10 cellular contexts compared by ENCODE assay signal in genomic region chr6:169556758-169557505, GRCh38.
A peak's percentile ranks its signal among the peaks of the same experiment; 100 is the strongest.
DNase-seq lines count a peak whose midpoint lies in the region; ATAC-seq and FAIRE-seq lines count a peak whose summit lies in the region.
"Had no signal": no experiment of that assay in that cellular context is flagged by ENCODE, and none has a peak within 500 bp of the region (broad histone marks: within the 10 kb centered on the region; RNA-seq: fewer than 3 reads in every experiment).

No MANE protein-coding gene starts in this region.

- peak; percentile 100 for ATAC-seq in GM19328 (IDR thresholded peaks at IDR 0.05; ENCODE audit: unreplicated experiment)
- ATAC-seq in HG02970 (IDR thresholded peaks at IDR 0.05; ENCODE audit: low FRiP score, unreplicated experiment), result peak; percentile 100
- ATAC-seq in activated CD8-positive, alpha-beta T cell treated with anti-CD3 and anti-CD28 coated beads, Interleukin-2, amount 10 ng/mL, durations not matched to agents 7 days and 5 days, result peak; percentile 97
- ATAC-seq: body of pancreas, K562 had no signal

- POLR2A ChIA-PET in activated CD8-positive, alpha-beta T cell treated with anti-CD3 and anti-CD28 coated beads, Interleukin-2, amount 10 ng/mL, durations not matched to agents 7 days and 5 days (lab: Charles Lee), result interaction anchor here (1.2 kb wide), 1 partner anchor 27 kb away, joined by 3 read pairs; no protein-coding TSS in a partner anchor

- FAIRE-seq in urothelium cell line (lab: Jason Lieb, UNC), result no peak
- FAIRE-seq: K562 had no signal

- peaks cover 20% of the 10 kb centered on the region for H3K4me1 Mint-ChIP-seq in activated CD8-positive, alpha-beta T cell treated with anti-CD3 and anti-CD28 coated beads, Interleukin-2, amount 10 ng/mL, durations not matched to agents 7 days and 5 days (ENCODE audit: low read depth)

- H3K4me3 Mint-ChIP-seq in activated CD8-positive, alpha-beta T cell treated with anti-CD3 and anti-CD28 coated beads, Interleukin-2, amount 10 ng/mL, durations not matched to agents 7 days and 5 days, result peak overlapping the region; percentile 41

- peaks cover 15% of the 10 kb centered on the region for H3K36me3 Mint-ChIP-seq in activated CD8-positive, alpha-beta T cell treated with anti-CD3 and anti-CD28 coated beads, Interleukin-2, amount 10 ng/mL, durations not matched to agents 7 days and 5 days (ENCODE audit: low read depth)

- peaks cover 21% of the 10 kb centered on the region for H3K27me3 Mint-ChIP-seq in activated CD8-positive, alpha-beta T cell treated with anti-CD3 and anti-CD28 coated beads, Interleukin-2, amount 10 ng/mL, durations not matched to agents 7 days and 5 days (ENCODE audit: low read depth)

- CTCF ChIA-PET in activated CD8-positive, alpha-beta T cell treated with anti-CD3 and anti-CD28 coated beads, Interleukin-2, amount 10 ng/mL, durations not matched to agents 7 days and 5 days (lab: Charles Lee), result interaction anchor here (0.7 to 1.4 kb wide), 2 partner anchors 12 to 45 kb away, joined by 3 read pairs; no protein-coding TSS in a partner anchor

- peak; percentile 74 for DNase-seq in activated CD8-positive, alpha-beta T cell treated with anti-CD3 and anti-CD28 coated beads, Interleukin-2, amount 10 ng/mL, durations not matched to agents 7 days and 5 days
- DNase-seq in stimulated activated CD8-positive, alpha-beta memory T cell treated with anti-CD3 and anti-CD28 coated beads, Interleukin-4, amount 100 ng/mL, for 24 hours (ENCODE audit: low read depth), result peak; percentile 7
- DNase-seq in RPMI8226, result no peak
- no peak for DNase-seq in urothelium cell line (ENCODE audit: low spot score)
- no peak for DNase-seq in DMS53 (lab: John Stamatoyannopoulos, UW)
- DNase-seq in amniotic stem cell (lab: John Stamatoyannopoulos, UW), result no peak
- DNase-seq: body of pancreas had no signal

- peak overlapping the region; percentile 63 for H3K27ac Mint-ChIP-seq in activated CD8-positive, alpha-beta T cell treated with anti-CD3 and anti-CD28 coated beads, Interleukin-2, amount 10 ng/mL, durations not matched to agents 7 days and 5 days

- peaks cover 3% of the 10 kb centered on the region for H3K9me3 Mint-ChIP-seq in activated CD8-positive, alpha-beta T cell treated with anti-CD3 and anti-CD28 coated beads, Interleukin-2, amount 10 ng/mL, durations not matched to agents 7 days and 5 days (ENCODE audit: insufficient read depth)

Comparison
In these comparisons a context has a peak if more than half of its experiments do, and no peak if none do; other contexts are left out.
1. DNase-seq: peak in activated CD8-positive, alpha-beta T cell treated with anti-CD3 and anti-CD28 coated beads, Interleukin-2, amount 10 ng/mL, durations not matched to agents 7 days and 5 days (single experiment) and stimulated activated CD8-positive, alpha-beta memory T cell treated with anti-CD3 and anti-CD28 coated beads, Interleukin-4, amount 100 ng/mL, for 24 hours (single experiment); none in RPMI8226 (single experiment), urothelium cell line (single experiment), DMS53 (single experiment) and amniotic stem cell (single experiment).
2. Peak in every context shown above with its lines, with median percentiles within 50 percentile points of each other: ATAC-seq.